Comparison of ENCODE assay signal across 8 cellular contexts in the genomic region with DNA sequence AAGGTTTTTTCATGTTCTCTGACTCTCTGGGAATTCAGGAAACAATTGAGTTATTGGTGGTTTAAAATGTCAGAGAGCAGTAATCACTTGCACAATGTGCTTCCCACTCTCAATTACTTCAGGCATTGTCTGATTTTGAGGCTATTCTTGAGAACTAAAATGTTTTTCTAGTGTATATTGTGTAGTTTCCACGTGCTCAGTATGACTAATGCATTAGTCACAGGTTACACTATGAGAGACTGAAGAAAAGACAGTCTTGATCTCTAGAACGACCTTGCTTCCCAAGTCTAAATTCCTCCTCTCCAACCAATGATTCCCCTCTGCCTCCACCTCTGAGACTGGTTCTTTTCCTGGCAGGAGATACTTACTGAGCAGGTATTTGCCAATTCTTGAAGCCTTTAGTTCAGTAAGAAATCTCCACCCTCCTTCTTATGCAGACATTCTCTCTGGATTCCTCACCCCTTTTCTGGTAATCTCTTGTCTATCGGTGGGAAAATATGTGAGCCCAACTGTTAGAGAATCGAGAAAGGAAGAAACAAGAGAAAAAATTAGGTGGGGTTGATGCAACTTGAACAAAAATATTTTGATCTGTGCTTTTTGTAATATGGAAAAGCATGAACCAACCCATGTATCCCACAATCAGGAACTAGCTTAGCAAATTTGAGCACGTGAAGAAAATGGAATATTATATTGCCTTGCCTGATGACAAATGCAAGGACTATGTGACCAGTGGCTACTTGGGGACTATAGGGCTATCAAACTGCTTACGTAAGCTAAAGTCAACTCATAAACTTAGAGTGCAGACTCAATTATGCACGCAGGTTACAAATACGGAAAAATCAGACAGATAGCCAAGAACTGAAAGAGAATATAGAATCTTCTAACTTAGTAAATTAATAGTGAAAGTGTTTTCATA.
DNase-seq lines count a peak whose midpoint lies in the region; ATAC-seq, FAIRE-seq and TF ChIP-seq lines count a peak whose summit lies in the region.

No MANE protein-coding gene starts in this region.

- SMC1A ChIA-PET in GM12878 (lab: Charles Lee; ENCODE audit: uncharacterized antibody, unreplicated experiment) = interaction anchor here (1.4 kb wide), 2 partner anchors 144 to 413 kb away, joined by 3 to 4 read pairs; no protein-coding TSS in a partner anchor

- POLR2A ChIA-PET in GM12878 (lab: Charles Lee) = no interaction called here

- H3K4me3 ChIP-seq in Loucy (ENCODE audit: low read length, poor library complexity, severe bottlenecking) (no peak overlapping the region), GM12878 (no peak overlapping the region), lung (no peak overlapping the region), stomach (no peak overlapping the region)

- H2AFZ ChIP-seq in Loucy (ENCODE audit: low read length) = peak overlapping the region; percentile 74
- H2AFZ ChIP-seq in GM12878 (ENCODE audit: control insufficient read depth, low read depth, low read length) = no peak overlapping the region

- WGBS in GM12878 (ENCODE audit: insufficient coverage, insufficient replicate concordance, low lambda C conversion rate, missing lambda C conversion rate) = 51% methylated on average over 8 of the region's 8 CpGs
- 60 to 68% methylated on average over 8 of the region's 8 CpGs for WGBS in lung, 2 donors
- 58 to 62% (median 60%) methylated on average over 8 of the region's 8 CpGs for WGBS in stomach, 5 donors

- peak; percentile 7 for DNase-seq in DMS 273 (lab: John Stamatoyannopoulos, UW; ENCODE audit: unreplicated experiment)
- no peak for DNase-seq in GM12878 (ENCODE audit: low read depth, low spot score)
- no peak for DNase-seq in lung (ENCODE audit: low spot score)
- no peak for DNase-seq in SKM-1 treated with dmso at 0.1 percent for 144 hours (lab: John Stamatoyannopoulos, UW; ENCODE audit: unreplicated experiment)
- no peak for DNase-seq in stomach
- DNase-seq in cortex of kidney (lab: John Stamatoyannopoulos, UW) = no peak

- no peak overlapping the region for H3K27ac ChIP-seq in GM12878 (ENCODE audit: control insufficient read depth, insufficient read depth)
- H3K27ac ChIP-seq in lung (ENCODE audit: low read depth in 1 of 2, low read length in 1 of 2) = peak overlapping the region in 1 of 2 donors; percentile 78
- H3K27ac ChIP-seq in stomach = peak overlapping the region in 1 of 5 donors; percentile 32

- H3K4me1 ChIP-seq in Loucy (ENCODE audit: insufficient read depth, low read length, poor library complexity, severe bottlenecking) (peaks cover 49% of the 10 kb centered on the region), GM12878 (ENCODE audit: control insufficient read depth, insufficient read depth, low read length) (no peaks in the 10 kb centered on the region), lung (ENCODE audit: control insufficient read depth in 2 of 2, insufficient read depth in 2 of 2, low read length in 2 of 2) (no peaks in the 10 kb centered on the region), stomach (peaks cover 0 to 22% (median 10%) of the 10 kb centered on the region in 4 donors)

- peak overlapping the region; percentile 19 for H3K4me2 ChIP-seq in Loucy (ENCODE audit: low read depth, low read length, poor library complexity, severe bottlenecking)
- no peak overlapping the region for H3K4me2 ChIP-seq in GM12878 (ENCODE audit: control insufficient read depth, insufficient read depth)

- RAD21 ChIA-PET in GM12878 (lab: Charles Lee; ENCODE audit: unreplicated experiment) = interaction anchor here (0.9 kb wide), 1 partner anchor 77 kb away, joined by 3 read pairs; no protein-coding TSS in a partner anchor

- ATAC-seq in GM12878 = peak; percentile 64
- ATAC-seq in lung (ENCODE audit: insufficient read depth, low FRiP score) = peak; percentile 72
- ATAC-seq in HG03457 (IDR thresholded peaks at IDR 0.05; ENCODE audit: unreplicated experiment) = no peak

- no peak for TF ChIP-seq POLR2A in GM12878 (IDR thresholded peaks at IDR 0.05; ENCODE audit: low read depth, low read length)
- TF ChIP-seq POLR2A in stomach (IDR thresholded peaks at IDR 0.05) = no peak

- BruUV-seq in GM12878 (replicated peaks; lab: Mats Ljungman, UMichigan) = no TSS peak

- CTCF ChIA-PET in GM12878 (lab: Yijun Ruan, JAX) = interaction anchor here (0.5 to 2.2 kb wide), 4 partner anchors 9 to 1400 kb away, joined by 3 to 12 read pairs (median 4); no protein-coding TSS in a partner anchor

- no peak for TF ChIP-seq CTCF in Loucy (conservative IDR thresholded peaks at IDR 0.05; ENCODE audit: low read length)
- no peak for TF ChIP-seq CTCF in GM12878 (IDR thresholded peaks at IDR 0.05 in 2 of 3, conservative IDR thresholded peaks at IDR 0.05 in 1 of 3; ENCODE audit: control insufficient read depth in 2 of 3, extremely low read depth in 1 of 3, insufficient read depth in 1 of 3, low read depth in 3 of 3, low read length in 3 of 3)
- TF ChIP-seq CTCF in lung (IDR thresholded peaks at IDR 0.05; ENCODE audit: control extremely low read depth, extremely low read depth) = no peak
- no peak for TF ChIP-seq CTCF in stomach (IDR thresholded peaks at IDR 0.05)

- H3K27me3 ChIP-seq in Loucy (ENCODE audit: insufficient read depth, low read length, poor library complexity, severe bottlenecking) (no peaks in the 10 kb centered on the region), GM12878 (replicated peaks in 1 of 2; ENCODE audit: control insufficient read depth in 2 of 2, insufficient read depth in 2 of 2, low read length in 1 of 2) (no peaks in the 10 kb centered on the region), lung (ENCODE audit: control insufficient read depth, insufficient read depth) (no peaks in the 10 kb centered on the region), stomach (no peaks in the 10 kb centered on the region)

- H3K79me2 ChIP-seq in Loucy (ENCODE audit: insufficient read depth, low read length) (no peaks in the 10 kb centered on the region), GM12878 (ENCODE audit: control insufficient read depth, insufficient read depth, low read length) (no peaks in the 10 kb centered on the region)

- in situ Hi-C loops in GM12878 (cut with MboI) = no loop called here

- no peak for TF ChIP-seq EP300 in GM12878 (IDR thresholded peaks at IDR 0.05; ENCODE audit: borderline replicate concordance in 1 of 2, control insufficient read depth in 1 of 2, low read depth in 2 of 2, low read length in 2 of 2)
- no peak for TF ChIP-seq EP300 in stomach (IDR thresholded peaks at IDR 0.05)

- H4K20me1 ChIP-seq in Loucy (ENCODE audit: insufficient read depth, low read length, poor library complexity, severe bottlenecking) (no peaks in the 10 kb centered on the region), GM12878 (ENCODE audit: control insufficient read depth, insufficient read depth) (no peaks in the 10 kb centered on the region)

- intact Hi-C loops in GM12878 (cut with micrococcal nuclease; ENCODE audit: unreplicated experiment) = loop anchor here (2.0 kb wide), 1 partner anchor 53 kb away; no protein-coding TSS in a partner anchor
- intact Hi-C loops in stomach (cut with DNase I; ENCODE audit: low total_unique reads) = no loop called here

- no peak for TF ChIP-seq RAD21 in GM12878 (IDR thresholded peaks at IDR 0.05; ENCODE audit: insufficient read depth, low read depth, low read length)

- no peaks in the 10 kb centered on the region for H3F3A ChIP-seq in Loucy (ENCODE audit: low read depth)

- H3K9me2 ChIP-seq in Loucy (replicated peaks; ENCODE audit: low read depth, low read length) = no peaks in the 10 kb centered on the region

- peak overlapping the region; percentile 47 for H3K9ac ChIP-seq in Loucy (ENCODE audit: low read depth, low read length, poor library complexity, severe bottlenecking)
- H3K9ac ChIP-seq in GM12878 (ENCODE audit: control insufficient read depth, insufficient read depth, low read length) = no peak overlapping the region

- peaks cover 21% of the 10 kb centered on the region; the same call in 1 of the 2 replicates for H3K9me3 ChIP-seq in Loucy (ENCODE audit: insufficient read depth, low read depth, low read length)
- no peaks in the 10 kb centered on the region; the same call in 2 of the 3 replicates for H3K9me3 ChIP-seq in GM12878 (replicated peaks; ENCODE audit: control insufficient read depth, insufficient read depth, low read length)
- peaks cover 0 to 5% of the 10 kb centered on the region in 2 donors for H3K9me3 ChIP-seq in lung (ENCODE audit: control insufficient read depth in 2 of 2, insufficient read depth in 1 of 2, low read length in 1 of 2)
- H3K9me3 ChIP-seq in stomach = no peaks in the 10 kb centered on the region

- FAIRE-seq in GM12878 (lab: Jason Lieb, UNC) = peak; percentile 81

- H3K36me3 ChIP-seq in Loucy (ENCODE audit: insufficient read depth, low read length) = no peaks in the 10 kb centered on the region; the same call in 1 of the 2 replicates
- H3K36me3 ChIP-seq in GM12878 (ENCODE audit: control insufficient read depth in 2 of 2, insufficient read depth in 2 of 2, low read length in 1 of 2) = no peaks in the 10 kb centered on the region
- no peaks in the 10 kb centered on the region for H3K36me3 ChIP-seq in lung (ENCODE audit: control insufficient read depth in 2 of 2, insufficient read depth in 2 of 2, low read length in 2 of 2)
- no peaks in the 10 kb centered on the region for H3K36me3 ChIP-seq in stomach

TF ChIP-seq in GM12878, 131 proteins besides CTCF, POLR2A, EP300 and RAD21:
- TF ChIP-seq RB1 (IDR thresholded peaks at IDR 0.05; ENCODE audit: borderline replicate concordance) (no peak), RUNX3 (IDR thresholded peaks at IDR 0.05; ENCODE audit: low read length) (peak; percentile 26; the same call in 1 of the 2 replicates), NFIC (IDR thresholded peaks at IDR 0.05; ENCODE audit: low read depth, low read length) (peak; percentile 41; the same call in 1 of the 2 replicates), ATF7 (IDR thresholded peaks at IDR 0.05; ENCODE audit: low read depth) (0 out of 2 replicates have a peak, but pooled peaks have one; percentile 17), TCF12 (IDR thresholded peaks at IDR 0.05; ENCODE audit: low read depth, low read length) (no peak), BHLHE40 (IDR thresholded peaks at IDR 0.05; ENCODE audit: borderline replicate concordance in 1 of 2, low read depth in 2 of 2, low read length in 1 of 2) (peak in 1 of 2 experiments; percentile 24; a peak in 1 of 4 replicates), JUNB (IDR thresholded peaks at IDR 0.05) (peak; percentile 65)
- TF ChIP-seq, protein P1, sequence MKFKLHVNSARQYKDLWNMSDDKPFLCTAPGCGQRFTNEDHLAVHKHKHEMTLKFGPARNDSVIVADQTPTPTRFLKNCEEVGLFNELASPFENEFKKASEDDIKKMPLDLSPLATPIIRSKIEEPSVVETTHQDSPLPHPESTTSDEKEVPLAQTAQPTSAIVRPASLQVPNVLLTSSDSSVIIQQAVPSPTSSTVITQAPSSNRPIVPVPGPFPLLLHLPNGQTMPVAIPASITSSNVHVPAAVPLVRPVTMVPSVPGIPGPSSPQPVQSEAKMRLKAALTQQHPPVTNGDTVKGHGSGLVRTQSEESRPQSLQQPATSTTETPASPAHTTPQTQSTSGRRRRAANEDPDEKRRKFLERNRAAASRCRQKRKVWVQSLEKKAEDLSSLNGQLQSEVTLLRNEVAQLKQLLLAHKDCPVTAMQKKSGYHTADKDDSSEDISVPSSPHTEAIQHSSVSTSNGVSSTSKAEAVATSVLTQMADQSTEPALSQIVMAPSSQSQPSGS (IDR thresholded peaks at IDR 0.05; ENCODE audit: low read length) = peak; percentile 38; the same call in 1 of the 2 replicates
